ENCODE assay signal across 8 cellular contexts in genomic region chr1:67347688-67348472, GRCh38. TPM values are rescaled to one million over a fixed set of nuclear protein-coding genes. Genes with fewer than 3 reads are reported as not detected.
DNase-seq lines count a peak whose midpoint lies in the region; ATAC-seq and TF ChIP-seq lines count a peak whose summit lies in the region.

No MANE protein-coding gene starts in this region.

- H3K4me2 ChIP-seq in GM23248 (ENCODE audit: unreplicated experiment) = peak overlapping the region; percentile 99

- peak; percentile 80 to 83 for ATAC-seq in right cardiac atrium
- ATAC-seq in gastrocnemius medialis = peak; percentile 84 to 96
- no peak for ATAC-seq in GM19035 (IDR thresholded peaks at IDR 0.05; ENCODE audit: unreplicated experiment)

- peak; percentile 39 for DNase-seq in Caki2 (ENCODE audit: low read depth)
- peak; percentile 96 for DNase-seq in GM23248
- peak; percentile 43 for DNase-seq in NCI-H2227 (lab: John Stamatoyannopoulos, UW; ENCODE audit: unreplicated experiment)
- peak; percentile 45 for DNase-seq in amniotic stem cell (lab: John Stamatoyannopoulos, UW)
- DNase-seq in right cardiac atrium = peak in 2 of 3 donors; percentile 16 to 55
- DNase-seq in gastrocnemius medialis = peak in 1 of 2 donors; percentile 67
- no peak for DNase-seq in activated T-cell treated with anti-CD3 and anti-CD28 coated beads for 4 hours

- peak overlapping the region; percentile 89 for H2AFZ ChIP-seq in GM23248

- in situ Hi-C loops in Caki2 (cut with HindIII; ENCODE audit: low pct_unique_long_range_greater_than_20kb, low sequenced_read_pairs) = no loop called here
- in situ Hi-C loops in GM23248 (cut with MboI) = no loop called here
- in situ Hi-C loops in gastrocnemius medialis (cut with MboI; ENCODE audit: low sequenced_read_pairs in 4 of 4) = loop anchor here (5.0 kb wide), 2 partner anchors 144 to 154 kb away; no protein-coding TSS in a partner anchor

- no peaks in the 10 kb centered on the region for H3K79me2 ChIP-seq in GM23248 (ENCODE audit: insufficient read depth)

- peaks cover 23% of the 10 kb centered on the region for H3F3A ChIP-seq in GM23248 (ENCODE audit: insufficient read depth)

- no peak for TF ChIP-seq POLR2A in gastrocnemius medialis (IDR thresholded peaks at IDR 0.05)

- H3K27ac ChIP-seq in GM23248 = peak overlapping the region; percentile 68
- no peak overlapping the region for H3K27ac ChIP-seq in right cardiac atrium (ENCODE audit: low read length)
- H3K27ac ChIP-seq in gastrocnemius medialis = peak overlapping the region in 2 of 4 donors; percentile 3 to 21

- 11 to 14% methylated on average over 12 of the region's 12 CpGs for WGBS in GM23248 (ENCODE audit: low coverage in 1 of 2, low lambda C conversion rate in 2 of 2, missing lambda C conversion rate in 2 of 2), 2 experiments
- WGBS in right cardiac atrium = 57% methylated on average over 12 of the region's 12 CpGs

- peak; percentile 68 to 81 (median 76) for TF ChIP-seq CTCF in gastrocnemius medialis (IDR thresholded peaks at IDR 0.05 in 4 of 5, conservative IDR thresholded peaks at IDR 0.05 in 1 of 5)

- intact Hi-C loops in right cardiac atrium (cut with DNase I) = loop anchor here (5.0 kb wide), 4 partner anchors 139 to 159 kb away; no protein-coding TSS in a partner anchor
- intact Hi-C loops in gastrocnemius medialis (cut with DNase I; ENCODE audit: low total_unique reads) = loop anchor here (1.0 to 10.0 kb wide), 4 partner anchors 87 to 152 kb away; partner anchors contain the start of gene SERBP1

- H3K4me3 ChIP-seq in GM23248 (peak overlapping the region; percentile 74), right cardiac atrium (ENCODE audit: low read length) (no peak overlapping the region), gastrocnemius medialis (no peak overlapping the region)

- peak overlapping the region; percentile 46 for H3K9ac ChIP-seq in GM23248

- H3K9me2 ChIP-seq in GM23248 (ENCODE audit: insufficient read depth) = no peaks in the 10 kb centered on the region

- peaks cover 5% of the 10 kb centered on the region; the same call in 1 of the 2 replicates for H3K4me1 ChIP-seq in GM23248 (ENCODE audit: insufficient read depth)
- no peaks in the 10 kb centered on the region for H3K4me1 ChIP-seq in right cardiac atrium (ENCODE audit: control insufficient read depth, insufficient read depth, low read length)
- H3K4me1 ChIP-seq in gastrocnemius medialis = peaks cover 0 to 10% of the 10 kb centered on the region in 2 donors

- no peaks in the 10 kb centered on the region for H3K36me3 ChIP-seq in GM23248 (ENCODE audit: low read depth)
- H3K36me3 ChIP-seq in gastrocnemius medialis = no peaks in the 10 kb centered on the region

- no peaks in the 10 kb centered on the region for H4K20me1 ChIP-seq in GM23248 (ENCODE audit: insufficient read depth)

- H3K27me3 ChIP-seq in GM23248 (replicated peaks; ENCODE audit: insufficient read depth) (no peaks in the 10 kb centered on the region), right cardiac atrium (ENCODE audit: control insufficient read depth, insufficient read depth) (no peaks in the 10 kb centered on the region), gastrocnemius medialis (no peaks in the 10 kb centered on the region)

- H3K9me3 ChIP-seq in GM23248 (ENCODE audit: low read depth) (no peaks in the 10 kb centered on the region), right cardiac atrium (ENCODE audit: control insufficient read depth, low read length) (no peaks in the 10 kb centered on the region), gastrocnemius medialis (no peaks in the 10 kb centered on the region)

RNA-seq across cellular contexts. Expression of gene IL12RB2, which starts 40.2 kb away (rescaled TPM):
- total RNA-seq in Caki2 (2014; rRNA removed; shearing (Covaris generic); ENCODE audit: low replicate concordance) = not detected in 2 replicates
- total RNA-seq in GM23248 (2014; rRNA removed; shearing (Covaris generic)) = not detected in 2 replicates
- polyA plus RNA-seq in GM23248 (2016; fragmentation: Nextera tagmentation; extraction: Ambion mirVana) = 0.06 TPM in 1 of 2 replicates, not detected in the other
- total RNA-seq in right cardiac atrium = under 1 TPM; 0.17 to 0.33 (median 0.23) TPM
- polyA plus RNA-seq in right cardiac atrium = 0.05 TPM
- total RNA-seq in gastrocnemius medialis = 10 to 100 TPM in 1 of 4 donors, 1 to 10 TPM in 3; 3.2 to 14.0 (median 9.2) TPM

Comparison
In these comparisons a context has a peak if more than half of its experiments do, and no peak if none do; other contexts are left out.
1. in situ Hi-C loops: an anchor here in gastrocnemius medialis (5.0 kb wide); none called in Caki2 and GM23248.